Comparison of ENCODE assay signal across 8 cellular contexts in the genomic region with DNA sequence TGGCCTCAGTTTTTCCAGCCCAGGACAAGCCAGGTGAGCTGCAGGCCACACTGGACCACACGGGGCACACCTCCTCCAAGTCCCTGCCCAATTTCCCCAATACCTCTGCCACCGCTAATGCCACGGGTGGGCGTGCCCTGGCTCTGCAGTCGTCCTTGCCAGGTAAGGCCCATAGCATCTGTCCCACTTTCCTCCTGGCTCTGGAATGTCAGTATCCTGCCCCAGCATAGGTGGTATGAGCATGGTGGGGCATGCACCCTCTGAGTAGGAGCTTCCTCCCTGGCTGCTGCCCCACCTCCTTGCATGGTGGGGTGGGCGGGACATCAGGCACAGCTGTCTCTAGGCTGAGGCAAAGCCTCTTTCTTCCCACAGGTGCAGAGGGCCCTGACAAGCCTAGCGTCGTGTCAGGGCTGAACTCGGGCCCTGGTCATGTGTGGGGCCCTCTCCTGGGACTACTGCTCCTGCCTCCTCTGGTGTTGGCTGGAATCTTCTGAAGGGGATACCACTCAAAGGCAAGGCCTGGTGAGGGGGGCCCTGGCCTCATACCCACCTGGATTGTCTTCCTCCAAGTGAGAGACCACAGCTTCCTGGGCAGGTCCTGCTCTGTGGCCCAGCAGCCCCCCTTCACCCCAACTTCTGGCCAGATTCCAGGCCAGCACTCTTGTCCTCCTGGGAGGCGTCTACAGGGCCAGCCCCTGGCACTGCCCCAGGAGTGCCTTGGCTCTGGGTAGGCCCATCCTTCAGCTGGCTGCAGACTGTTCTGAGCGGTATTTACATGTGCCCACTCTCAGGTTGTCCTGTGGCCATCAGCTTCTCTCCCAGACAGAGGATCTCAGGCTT. TPM values are rescaled to one million over a fixed set of nuclear protein-coding genes. Genes with fewer than 3 reads are reported as not detected.
DNase-seq lines count a peak whose midpoint lies in the region; ATAC-seq and TF ChIP-seq lines count a peak whose summit lies in the region.

No MANE protein-coding gene starts in this region.

- no peaks in the 10 kb centered on the region for H3K9me3 ChIP-seq in CD4-positive, alpha-beta memory T cell (ENCODE audit: control insufficient read depth in 1 of 2, low read length in 2 of 2)
- H3K9me3 ChIP-seq in left lung, result no peaks in the 10 kb centered on the region

- TF ChIP-seq CTCF in HL-60 (IDR thresholded peaks at IDR 0.05; ENCODE audit: insufficient read depth, low read length) (no peak), activated B cell treated with CpG ODN at 0.5 μM for 24 hours (IDR thresholded peaks at IDR 0.05) (no peak), left lung (IDR thresholded peaks at IDR 0.05) (no peak)

- peak overlapping the region; percentile 90 to 98 (median 94) for H3K27ac Mint-ChIP-seq in CD4-positive, alpha-beta memory T cell
- peak overlapping the region; percentile 88 for H3K27ac Mint-ChIP-seq in activated B cell treated with CpG ODN at 0.5 μM for 24 hours

- no peaks in the 10 kb centered on the region for H3K27me3 Mint-ChIP-seq in CD4-positive, alpha-beta memory T cell
- no peaks in the 10 kb centered on the region for H3K27me3 Mint-ChIP-seq in activated B cell treated with CpG ODN at 0.5 μM for 24 hours

- peaks cover 19 to 30% of the 10 kb centered on the region in 2 donors for H3K36me3 Mint-ChIP-seq in CD4-positive, alpha-beta memory T cell
- H3K36me3 Mint-ChIP-seq in activated B cell treated with CpG ODN at 0.5 μM for 24 hours (ENCODE audit: low read depth), result peaks cover 23% of the 10 kb centered on the region

- H3K4me1 Mint-ChIP-seq in CD4-positive, alpha-beta memory T cell, result peaks cover 33 to 64% (median 50%) of the 10 kb centered on the region in 4 donors
- peaks cover 30% of the 10 kb centered on the region for H3K4me1 Mint-ChIP-seq in activated B cell treated with CpG ODN at 0.5 μM for 24 hours

- H3K36me3 ChIP-seq in CD4-positive, alpha-beta memory T cell (ENCODE audit: insufficient read depth, low read length), result peaks cover 19% of the 10 kb centered on the region
- H3K36me3 ChIP-seq in left lung, result peaks cover 0 to 24% of the 10 kb centered on the region in 2 donors

- DNase-seq in CD4-positive, alpha-beta memory T cell, result peak; percentile 40 to 58 (median 49)
- DNase-seq in HL-60 (ENCODE audit: low read depth in 1 of 2, low spot score in 1 of 2), result peak in 1 of 2 experiments; percentile 29
- DNase-seq in activated B cell treated with CpG ODN at 0.5 μM for 24 hours, result no peak
- DNase-seq in left lung, result no peak

- H3K4me3 ChIP-seq in CD4-positive, alpha-beta memory T cell (ENCODE audit: low read length in 2 of 2), result no peak overlapping the region
- H3K4me3 ChIP-seq in HL-60 (replicated peaks; ENCODE audit: insufficient read depth, low read length) (no peak overlapping the region), left lung (no peak overlapping the region)

- CTCF ChIA-PET in CD4-positive, alpha-beta memory T cell (lab: Charles Lee; ENCODE audit: partially characterized antibody), result interaction anchor here (0.6 to 2.5 kb wide), 5 partner anchors 10 to 1048 kb away, joined by 3 to 10 read pairs (median 3); a partner anchor contains a TSS
- CTCF ChIA-PET in activated B cell treated with CpG ODN at 0.5 μM for 24 hours (lab: Charles Lee), result interaction anchor here (1.1 to 1.6 kb wide), 3 partner anchors 22 to 54 kb away, joined by 4 to 5 read pairs (median 4); a partner anchor contains a TSS

- H3K4me1 ChIP-seq in CD4-positive, alpha-beta memory T cell (ENCODE audit: insufficient read depth, low read length), result peaks cover 51% of the 10 kb centered on the region
- peaks cover 0 to 26% of the 10 kb centered on the region in 2 donors for H3K4me1 ChIP-seq in left lung

- POLR2A ChIA-PET in CD4-positive, alpha-beta memory T cell (lab: Charles Lee; ENCODE audit: partially characterized antibody), result interaction anchor here (1.0 to 3.7 kb wide), 8 partner anchors 9 to 207 kb away, joined by 3 to 33 read pairs (median 4); a partner anchor contains a TSS
- POLR2A ChIA-PET in activated B cell treated with CpG ODN at 0.5 μM for 24 hours (lab: Charles Lee), result interaction anchor here (0.6 to 2.7 kb wide), 4 partner anchors 23 to 89 kb away, joined by 3 to 11 read pairs (median 4); a partner anchor contains a TSS

- peak overlapping the region; percentile 55 for H3K27ac ChIP-seq in CD4-positive, alpha-beta memory T cell (ENCODE audit: low read depth, low read length)
- H3K27ac ChIP-seq in HL-60 (replicated peaks) (peak overlapping the region; percentile 36), left lung (peak overlapping the region in 1 of 2 donors; percentile 20)

- no peaks in the 10 kb centered on the region for H3K27me3 ChIP-seq in CD4-positive, alpha-beta memory T cell (ENCODE audit: insufficient read depth, low read length)
- H3K27me3 ChIP-seq in HL-60 (ENCODE audit: insufficient read depth, poor library complexity, severe bottlenecking) (no peaks in the 10 kb centered on the region), left lung (peaks cover 0 to 17% of the 10 kb centered on the region in 2 donors)

- no peaks in the 10 kb centered on the region for H3K9me3 Mint-ChIP-seq in CD4-positive, alpha-beta memory T cell
- no peaks in the 10 kb centered on the region for H3K9me3 Mint-ChIP-seq in activated B cell treated with CpG ODN at 0.5 μM for 24 hours

- H3K4me3 Mint-ChIP-seq in CD4-positive, alpha-beta memory T cell, result peak overlapping the region; percentile 52 to 80 (median 70)
- peak overlapping the region; percentile 67 for H3K4me3 Mint-ChIP-seq in activated B cell treated with CpG ODN at 0.5 μM for 24 hours

- intact Hi-C loops in CD4-positive, alpha-beta memory T cell (cut with micrococcal nuclease), result loop anchor here (1.0 to 5.0 kb wide), 3 partner anchors 23 to 78 kb away; a partner anchor contains a TSS
- intact Hi-C loops in activated B cell treated with CpG ODN at 0.5 μM for 24 hours (cut with micrococcal nuclease) (loop anchor here (1.0 to 5.0 kb wide), 3 partner anchors 23 to 76 kb away; a partner anchor contains a TSS), left lung (cut with DNase I) (no loop called here)

- peak; percentile 75 for ATAC-seq in activated B cell treated with CpG ODN at 0.5 μM for 24 hours (ENCODE audit: low read depth)
- peak; percentile 44 for ATAC-seq in left lung
- ATAC-seq in GM21717 (IDR thresholded peaks at IDR 0.05; ENCODE audit: unreplicated experiment), result no peak
- no peak for ATAC-seq in GM18498 (IDR thresholded peaks at IDR 0.05; ENCODE audit: unreplicated experiment)
- ATAC-seq in HG02852 (IDR thresholded peaks at IDR 0.05; ENCODE audit: unreplicated experiment), result no peak
- no peak for ATAC-seq in GM21447 (IDR thresholded peaks at IDR 0.05; ENCODE audit: unreplicated experiment)

RNA-seq across cellular contexts. Expression of a gene that starts 9.1 kb away (rescaled TPM):
- total RNA-seq in CD4-positive, alpha-beta memory T cell, result 1 to 10 TPM; 5.8 to 6.0 TPM
- polyA plus RNA-seq in CD4-positive, alpha-beta memory T cell, result 10 to 100 TPM; 31.5 to 53.8 TPM
- 0.10 and 0.78 TPM in 2 replicates for total RNA-seq in activated B cell treated with CpG ODN at 0.5 μM for 24 hours
- total RNA-seq in left lung, result 1 to 10 TPM; 2.5 TPM

RNA-seq across cellular contexts. Expression of a gene that starts 22.3 kb away (rescaled TPM):
- 100 to 1,000 TPM; 142 to 151 TPM for total RNA-seq in CD4-positive, alpha-beta memory T cell
- 100 to 1,000 TPM in 1 of 2 donors, 10 to 100 TPM in 1; 94.1 to 125 TPM for polyA plus RNA-seq in CD4-positive, alpha-beta memory T cell
- total RNA-seq in activated B cell treated with CpG ODN at 0.5 μM for 24 hours (128 and 133 TPM in 2 replicates), left lung (100 to 1,000 TPM; 189 to 192 TPM)

RNA-seq across cellular contexts. Expression of a gene that starts 41.8 kb away (rescaled TPM):
- total RNA-seq in CD4-positive, alpha-beta memory T cell, result 1 to 10 TPM; 1.4 to 1.5 TPM
- polyA plus RNA-seq in CD4-positive, alpha-beta memory T cell, result under 1 TPM in 1 of 2 donors, not detected in 1; 0.11 TPM
- 362 and 435 TPM in 2 replicates for total RNA-seq in activated B cell treated with CpG ODN at 0.5 μM for 24 hours
- total RNA-seq in left lung, result 10 to 100 TPM; 24.7 to 60.3 TPM

Comparison
In these comparisons a context has a peak if more than half of its experiments do, and no peak if none do; other contexts are left out.
1. DNase-seq: peak in CD4-positive, alpha-beta memory T cell (5 of 5); none in activated B cell treated with CpG ODN at 0.5 μM for 24 hours (single experiment) and left lung (0 of 2).
2. ATAC-seq: peak in activated B cell treated with CpG ODN at 0.5 μM for 24 hours (single experiment) and left lung (single experiment); none in GM21717 (single experiment), GM18498 (single experiment), HG02852 (single experiment) and GM21447 (single experiment).
3. RNA of a gene that starts 41.8 kb away (total RNA-seq): 362 to 435 TPM in activated B cell treated with CpG ODN at 0.5 μM for 24 hours and 24.7 to 60.3 TPM in left lung; 1.4 to 1.5 TPM in CD4-positive, alpha-beta memory T cell; every median in the first group is over 10 times any median in the second.
4. intact Hi-C loops: an anchor here in CD4-positive, alpha-beta memory T cell (1.0 to 5.0 kb wide) and activated B cell treated with CpG ODN at 0.5 μM for 24 hours (1.0 to 5.0 kb wide); none called in left lung.